Comparison of ENCODE assay signal across 16 cellular contexts in genomic region chr17:4520060-4520880, GRCh38. TPM values are rescaled to one million over a fixed set of nuclear protein-coding genes. Genes with fewer than 3 reads are reported as not detected.
A peak's percentile ranks its signal among the peaks of the same experiment; 100 is the strongest.
DNase-seq lines count a peak whose midpoint lies in the region; TF ChIP-seq lines count a peak whose summit lies in the region.
"Had no signal": no experiment of that assay in that cellular context is flagged by ENCODE, and none has a peak within 500 bp of the region (broad histone marks: within the 10 kb centered on the region; RNA-seq: fewer than 3 reads in every experiment).

No MANE protein-coding gene starts in this region.

- H3K27ac Mint-ChIP-seq in nephron progenitor cell, result peak overlapping the region; percentile 39
- H3K27ac Mint-ChIP-seq in activated naive CD4-positive, alpha-beta T cell treated with anti-CD3 and anti-CD28 coated beads for 36 hours, result no peak overlapping the region
- H3K27ac Mint-ChIP-seq: activated T-cell treated with anti-CD3 and anti-CD28 coated beads, Interleukin-2, amount 50 U/mL, for 24 hours; CD4-positive, CD25-positive, alpha-beta regulatory T cell; T-helper 1 cell treated with Interleukin-12 subunit alpha and Interleukin-12 subunit beta and Interleukin-4 antibody, amounts not matched to agents 30 μg/mL and 1 μg/mL, for 36 hours had no signal

- 73 to 77% methylated on average over 19 of the region's 19 CpGs for WGBS in esophagus, 2 donors
- WGBS in thymus, result 96% methylated on average over 19 of the region's 19 CpGs
- 86 to 90% methylated on average over 19 of the region's 19 CpGs for WGBS in testis, 2 donors

- TF ChIP-seq POLR2A in testis (IDR thresholded peaks at IDR 0.05), result no peak

- H3K36me3 ChIP-seq in esophagus (ENCODE audit: control insufficient read depth in 2 of 2, insufficient read depth in 2 of 2, low read length in 1 of 2) (no peaks in the 10 kb centered on the region), thymus (ENCODE audit: control insufficient read depth, insufficient read depth) (no peaks in the 10 kb centered on the region), testis (ENCODE audit: low read depth, missing control alignments) (no peaks in the 10 kb centered on the region)

- no peak overlapping the region for H3K4me3 ChIP-seq in esophagus (ENCODE audit: low read depth in 1 of 2, low read length in 2 of 2)
- H3K4me3 ChIP-seq in thymus (ENCODE audit: low read length), result no peak overlapping the region
- H3K4me3 ChIP-seq in foreskin fibroblast (ENCODE audit: low read depth in 1 of 2, low read length in 2 of 2), result no peak overlapping the region
- no peak overlapping the region for H3K4me3 ChIP-seq in testis

- H3K27me3 Mint-ChIP-seq in nephron progenitor cell (ENCODE audit: low read depth, poor library complexity), result peaks cover 8% of the 10 kb centered on the region
- no peaks in the 10 kb centered on the region for H3K27me3 Mint-ChIP-seq in activated naive CD4-positive, alpha-beta T cell treated with anti-CD3 and anti-CD28 coated beads for 36 hours (ENCODE audit: low read depth)
- H3K27me3 Mint-ChIP-seq: activated T-cell treated with anti-CD3 and anti-CD28 coated beads, Interleukin-2, amount 50 U/mL, for 24 hours; CD4-positive, CD25-positive, alpha-beta regulatory T cell had no signal

- DNase-seq in nephron progenitor cell (no peak), NCI-H69 (lab: John Stamatoyannopoulos, UW) (no peak), foreskin fibroblast (no peak), testis (no peak)
- no peak for DNase-seq in activated naive CD4-positive, alpha-beta T cell treated with anti-CD3 and anti-CD28 coated beads for 36 hours
- DNase-seq: activated CD4-positive, alpha-beta T cell treated with anti-CD3 and anti-CD28 coated beads for 4 hours; activated T-cell treated with anti-CD3 and anti-CD28 coated beads, Interleukin-2, amount 50 U/mL, for 24 hours; CD4-positive, CD25-positive, alpha-beta regulatory T cell; NCI-H1694 treated with DMSO at 0.1 percent for 48 hours; NCI-H524; RPMI8226 had no signal

- CTCF ChIA-PET in activated naive CD4-positive, alpha-beta T cell treated with anti-CD3 and anti-CD28 coated beads for 36 hours (lab: Charles Lee), result interaction anchor here (1.5 kb wide), 1 partner anchor 45 kb away, joined by 4 read pairs; no protein-coding TSS in a partner anchor

- H3K4me3 Mint-ChIP-seq in nephron progenitor cell, result peak overlapping the region; percentile 66
- no peak overlapping the region for H3K4me3 Mint-ChIP-seq in activated naive CD4-positive, alpha-beta T cell treated with anti-CD3 and anti-CD28 coated beads for 36 hours
- H3K4me3 Mint-ChIP-seq: activated T-cell treated with anti-CD3 and anti-CD28 coated beads, Interleukin-2, amount 50 U/mL, for 24 hours; CD4-positive, CD25-positive, alpha-beta regulatory T cell; T-helper 1 cell treated with Interleukin-12 subunit alpha and Interleukin-12 subunit beta and Interleukin-4 antibody, amounts not matched to agents 30 μg/mL and 1 μg/mL, for 36 hours had no signal

- TF ChIP-seq CTCF in nephron progenitor cell (IDR thresholded peaks at IDR 0.05) (no peak), foreskin fibroblast (IDR thresholded peaks at IDR 0.05; ENCODE audit: low read depth, low read length) (no peak), testis (IDR thresholded peaks at IDR 0.05) (no peak)

- H3K9me3 ChIP-seq in esophagus (ENCODE audit: control insufficient read depth in 2 of 2, insufficient read depth in 1 of 2, low read depth in 1 of 2, low read length in 1 of 2), result no peaks in the 10 kb centered on the region
- H3K9me3 ChIP-seq in thymus (ENCODE audit: control insufficient read depth), result no peaks in the 10 kb centered on the region
- H3K9me3 ChIP-seq in testis, result no peaks in the 10 kb centered on the region

- peaks cover 68% of the 10 kb centered on the region for H3K4me1 Mint-ChIP-seq in nephron progenitor cell
- no peaks in the 10 kb centered on the region for H3K4me1 Mint-ChIP-seq in activated naive CD4-positive, alpha-beta T cell treated with anti-CD3 and anti-CD28 coated beads for 36 hours (ENCODE audit: low read depth)
- H3K4me1 Mint-ChIP-seq: CD4-positive, CD25-positive, alpha-beta regulatory T cell had no signal

- no peaks in the 10 kb centered on the region for H3K9me3 Mint-ChIP-seq in nephron progenitor cell
- H3K9me3 Mint-ChIP-seq in activated naive CD4-positive, alpha-beta T cell treated with anti-CD3 and anti-CD28 coated beads for 36 hours, result no peaks in the 10 kb centered on the region
- H3K9me3 Mint-ChIP-seq: activated T-cell treated with anti-CD3 and anti-CD28 coated beads, Interleukin-2, amount 50 U/mL, for 24 hours; T-helper 1 cell treated with Interleukin-12 subunit alpha and Interleukin-12 subunit beta and Interleukin-4 antibody, amounts not matched to agents 30 μg/mL and 1 μg/mL, for 36 hours had no signal

- intact Hi-C loops in activated naive CD4-positive, alpha-beta T cell treated with anti-CD3 and anti-CD28 coated beads for 36 hours (cut with micrococcal nuclease), result no loop called here
- intact Hi-C loops in testis (cut with DNase I; ENCODE audit: low total_unique reads), result no loop called here

- H3K27ac ChIP-seq in angular gyrus (ENCODE audit: low read depth, low read length) (peak overlapping the region; percentile 87), esophagus (ENCODE audit: low read depth in 2 of 2, low read length in 1 of 2) (peak overlapping the region; percentile 72 to 74), thymus (ENCODE audit: low read depth) (peak overlapping the region; percentile 15), testis (peak overlapping the region in 1 of 2 donors; percentile 50)

- no peaks in the 10 kb centered on the region for H3K36me3 Mint-ChIP-seq in nephron progenitor cell (ENCODE audit: low read depth)
- no peaks in the 10 kb centered on the region for H3K36me3 Mint-ChIP-seq in activated naive CD4-positive, alpha-beta T cell treated with anti-CD3 and anti-CD28 coated beads for 36 hours (ENCODE audit: low read depth)
- H3K36me3 Mint-ChIP-seq: CD4-positive, CD25-positive, alpha-beta regulatory T cell had no signal

- H3K4me1 ChIP-seq in esophagus (ENCODE audit: control insufficient read depth in 2 of 2, insufficient read depth in 2 of 2, low read length in 1 of 2), result peaks cover 0 to 17% of the 10 kb centered on the region in 2 donors
- H3K4me1 ChIP-seq in thymus (ENCODE audit: control insufficient read depth, insufficient read depth, low read length), result no peaks in the 10 kb centered on the region
- peaks cover 7% of the 10 kb centered on the region for H3K4me1 ChIP-seq in testis

- H3K27me3 ChIP-seq in esophagus (ENCODE audit: control insufficient read depth in 1 of 2, insufficient read depth in 2 of 2, low read length in 2 of 2) (no peaks in the 10 kb centered on the region), thymus (ENCODE audit: control insufficient read depth, insufficient read depth) (no peaks in the 10 kb centered on the region), testis (no peaks in the 10 kb centered on the region)

RNA-seq across cellular contexts. Expression of gene SPNS2, which starts 21.6 kb away (rescaled TPM):
- polyA plus RNA-seq in esophagus (100 to 1,000 TPM in 1 of 2 donors, 10 to 100 TPM in 1; 95.3 to 238 TPM), thymus (16.1 TPM), testis (ENCODE audit: insufficient read depth, low read depth, low replicate concordance) (11.5 TPM)
- total RNA-seq in activated naive CD4-positive, alpha-beta T cell treated with anti-CD3 and anti-CD28 coated beads for 36 hours, result 1 to 10 TPM in 1 of 2 experiments, under 1 TPM in 1; 0.45 to 1.1 TPM
- 1 to 10 TPM; 6.7 to 8.0 TPM for total RNA-seq in testis
- polyA plus RNA-seq: CD4-positive, CD25-positive, alpha-beta regulatory T cell had no signal

RNA-seq across cellular contexts. Expression of gene MYBBP1A, which starts 34.9 kb away (rescaled TPM):
- 10 to 100 TPM; 32.6 to 44.8 TPM for polyA plus RNA-seq in esophagus
- 36.9 TPM for polyA plus RNA-seq in thymus
- 10 to 100 TPM; 73.7 to 80.7 TPM for total RNA-seq in activated naive CD4-positive, alpha-beta T cell treated with anti-CD3 and anti-CD28 coated beads for 36 hours
- 10 to 100 TPM; 74.1 to 78.9 TPM for total RNA-seq in testis
- polyA plus RNA-seq in testis (ENCODE audit: insufficient read depth, low read depth, low replicate concordance), result 32.9 TPM

RNA-seq across cellular contexts. Expression of gene GGT6, which starts 40.1 kb away (rescaled TPM):
- polyA plus RNA-seq in esophagus (10 to 100 TPM; 49.5 to 72.3 TPM), thymus (3.7 TPM), testis (ENCODE audit: insufficient read depth, low read depth, low replicate concordance) (2.5 TPM)
- not detected for total RNA-seq in activated naive CD4-positive, alpha-beta T cell treated with anti-CD3 and anti-CD28 coated beads for 36 hours
- 1 to 10 TPM; 3.8 to 5.9 TPM for total RNA-seq in testis
- total RNA-seq: CD4-positive, CD25-positive, alpha-beta regulatory T cell; H1 had no signal
- polyA plus RNA-seq: CD4-positive, CD25-positive, alpha-beta regulatory T cell had no signal

Comparison
In these comparisons a context has a peak if more than half of its experiments do, and no peak if none do; other contexts are left out.
1. RNA of gene GGT6, which starts 40.1 kb away (polyA plus RNA-seq): 49.5 to 72.3 TPM in esophagus; 3.7 TPM in thymus (single experiment) and 2.5 TPM in testis (single experiment); every median in the first group is over 10 times any median in the second.